ENCODE assay signal across 31 cellular contexts in the genomic region with DNA sequence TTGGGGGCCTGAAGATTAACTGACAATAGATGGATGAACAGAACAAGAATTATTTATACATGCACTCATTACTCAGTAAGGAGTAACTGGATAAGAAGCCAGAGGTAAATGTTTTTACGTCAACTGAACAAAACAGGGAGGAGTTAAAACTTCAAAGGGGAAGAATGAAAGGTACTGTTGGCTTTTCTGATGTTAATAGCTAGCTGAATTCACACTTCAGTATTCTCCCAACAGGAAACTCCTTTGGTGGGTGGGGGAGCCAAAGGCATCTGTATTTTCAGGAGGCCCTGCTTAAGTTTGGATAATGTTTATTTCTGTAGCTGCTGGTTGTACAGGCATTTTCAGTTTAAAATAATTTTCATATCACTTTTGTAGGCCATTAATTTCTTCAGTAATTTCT.
"Had no signal": no experiment of that assay in that cellular context is flagged by ENCODE, and none has a peak within 500 bp of the region (broad histone marks: within the 10 kb centered on the region; RNA-seq: fewer than 3 reads in every experiment).

No MANE protein-coding gene starts in this region.

- H3K27ac ChIP-seq: ascending aorta, cardiac muscle cell, colonic mucosa, gastroesophageal sphincter, hepatocyte, sigmoid colon, suprapubic skin, tibial artery, upper lobe of right lung had no signal

- H3K4me1 ChIP-seq: ascending aorta, colonic mucosa, gastroesophageal sphincter, sigmoid colon, suprapubic skin, upper lobe of right lung had no signal

- ATAC-seq: gastroesophageal sphincter; left ventricle myocardium superior; stimulated activated memory B cell treated with anti-CD40 and anti-IgM and Interleukin-4, amounts not matched to agents 10 μg/mL and 1 μg/mL and 100 μg/mL, for 72 hours; T-helper 17 cell; upper lobe of right lung had no signal

- H3K27me3 ChIP-seq: ascending aorta, cardiac muscle cell, colonic mucosa, gastroesophageal sphincter, hepatocyte, sigmoid colon, stomach, suprapubic skin, tibial artery, upper lobe of right lung had no signal

- H3K27me3 Mint-ChIP-seq: activated CD4-positive, alpha-beta memory T cell treated with anti-CD3 and anti-CD28 coated beads, Interleukin-2, amount 10 ng/mL, durations not matched to agents 7 days and 5 days; activated CD4-positive, alpha-beta T cell treated with anti-CD3 and anti-CD28 coated beads, Interleukin-2, amount 10 ng/mL, durations not matched to agents 7 days and 5 days; activated naive CD8-positive, alpha-beta T cell treated with anti-CD3 and anti-CD28 coated beads, Interleukin-2, amount 10 ng/mL, durations not matched to agents 7 days and 5 days; activated T-cell treated with anti-CD3 and anti-CD28 coated beads, Interleukin-2, amount 50 U/mL, for 24 hours; brain; stimulated activated memory B cell treated with anti-CD40 and anti-IgM and Interleukin-4, amounts not matched to agents 10 μg/mL and 1 μg/mL and 100 μg/mL, for 72 hours; T-helper 17 cell had no signal

- H3K4me1 Mint-ChIP-seq: nephron; stimulated activated memory B cell treated with anti-CD40 and anti-IgM and Interleukin-4, amounts not matched to agents 10 μg/mL and 1 μg/mL and 100 μg/mL, for 72 hours had no signal

- H3K27ac Mint-ChIP-seq: activated CD4-positive, alpha-beta memory T cell treated with anti-CD3 and anti-CD28 coated beads, Interleukin-2, amount 10 ng/mL, durations not matched to agents 7 days and 5 days; activated CD4-positive, alpha-beta T cell treated with anti-CD3 and anti-CD28 coated beads, Interleukin-2, amount 10 ng/mL, durations not matched to agents 7 days and 5 days; activated naive CD4-positive, alpha-beta T cell treated with anti-CD3 and anti-CD28 coated beads, Interleukin-2, amount 10 ng/mL, durations not matched to agents 7 days and 5 days; activated naive CD8-positive, alpha-beta T cell treated with anti-CD3 and anti-CD28 coated beads, Interleukin-2, amount 10 ng/mL, durations not matched to agents 7 days and 5 days; activated T-cell treated with anti-CD3 and anti-CD28 coated beads, Interleukin-2, amount 50 U/mL, for 24 hours; brain; nephron; stimulated activated memory B cell treated with anti-CD40 and anti-IgM and Interleukin-4, amounts not matched to agents 10 μg/mL and 1 μg/mL and 100 μg/mL, for 72 hours had no signal

- H3K4me3 ChIP-seq: ascending aorta, cardiac muscle cell, colonic mucosa, gastroesophageal sphincter, hepatocyte, sigmoid colon, stomach, suprapubic skin, tibial artery, upper lobe of right lung had no signal

- H3K36me3 Mint-ChIP-seq: brain had no signal

- DNase-seq: activated CD4-positive, alpha-beta memory T cell treated with anti-CD3 and anti-CD28 coated beads, Interleukin-2, amount 10 ng/mL, durations not matched to agents 7 days and 5 days; activated CD4-positive, alpha-beta T cell treated with anti-CD3 and anti-CD28 coated beads for 1 hour; activated CD4-positive, alpha-beta T cell treated with anti-CD3 and anti-CD28 coated beads, Interleukin-2, amount 10 ng/mL, durations not matched to agents 7 days and 5 days; activated CD8-positive, alpha-beta memory T cell treated with anti-CD3 and anti-CD28 coated beads, Interleukin-2, amount 50 U/mL, for 48 hours; activated gamma-delta T cell; activated naive CD4-positive, alpha-beta T cell treated with anti-CD3 and anti-CD28 coated beads, Interleukin-2, amount 10 ng/mL, durations not matched to agents 7 days and 5 days; activated naive CD8-positive, alpha-beta T cell treated with anti-CD3 and anti-CD28 coated beads, Interleukin-2, amount 10 ng/mL, durations not matched to agents 7 days and 5 days; activated T-cell treated with anti-CD3 and anti-CD28 coated beads, Interleukin-2, amount 50 U/mL, for 24 hours; cerebellar nuclear complex; colonic mucosa; effector CD8-positive, alpha-beta T cell; islet precursor cell; left ventricle myocardium superior; retina; sigmoid colon; small intestine; stimulated activated CD4-positive, alpha-beta T cell treated with anti-CD3 and anti-CD28 coated beads, Interleukin-4, amount 100 ng/mL, for 4 hours; stimulated activated CD8-positive, alpha-beta memory T cell treated with anti-CD3 and anti-CD28 coated beads, Interleukin-4, amount 100 ng/mL, for 48 hours; stomach; T-helper 17 cell; T1000; tibial artery; upper lobe of right lung had no signal

- H3K9me3 ChIP-seq: colonic mucosa, suprapubic skin, upper lobe of right lung had no signal

- H3K4me3 Mint-ChIP-seq: activated CD4-positive, alpha-beta memory T cell treated with anti-CD3 and anti-CD28 coated beads, Interleukin-2, amount 10 ng/mL, durations not matched to agents 7 days and 5 days; activated CD4-positive, alpha-beta T cell treated with anti-CD3 and anti-CD28 coated beads, Interleukin-2, amount 10 ng/mL, durations not matched to agents 7 days and 5 days; activated naive CD4-positive, alpha-beta T cell treated with anti-CD3 and anti-CD28 coated beads, Interleukin-2, amount 10 ng/mL, durations not matched to agents 7 days and 5 days; activated naive CD8-positive, alpha-beta T cell treated with anti-CD3 and anti-CD28 coated beads, Interleukin-2, amount 10 ng/mL, durations not matched to agents 7 days and 5 days; activated T-cell treated with anti-CD3 and anti-CD28 coated beads, Interleukin-2, amount 50 U/mL, for 24 hours; brain; nephron; stimulated activated memory B cell treated with anti-CD40 and anti-IgM and Interleukin-4, amounts not matched to agents 10 μg/mL and 1 μg/mL and 100 μg/mL, for 72 hours; T-helper 17 cell had no signal

- H3K36me3 ChIP-seq: ascending aorta, cardiac muscle cell, colonic mucosa, gastroesophageal sphincter, sigmoid colon, stomach, suprapubic skin, tibial artery, upper lobe of right lung had no signal
